1 cellular context compared by ENCODE assay signal in genomic region chr3:42729404-42730145, GRCh38.
TF ChIP-seq lines count a peak whose summit lies in the region.

No MANE protein-coding gene starts in this region.

TF ChIP-seq in HepG2, 621 proteins besides CTCF, POLR2A, EP300 and RAD21:
- no peak for TF ChIP-seq CENPT (CRISPR knock-in tag; IDR thresholded peaks at IDR 0.05; ENCODE audit: low read depth)
- no peak for TF ChIP-seq SUZ12 (IDR thresholded peaks at IDR 0.05; ENCODE audit: low read depth, low read length)
- TF ChIP-seq PRDM15 (CRISPR knock-in tag; IDR thresholded peaks at IDR 0.05): no peak
- no peak for TF ChIP-seq ZNF350 (CRISPR knock-in tag; IDR thresholded peaks at IDR 0.05; ENCODE audit: borderline replicate concordance, low read depth)
- no peak for TF ChIP-seq ERF (CRISPR knock-in tag; IDR thresholded peaks at IDR 0.05)
- TF ChIP-seq RFXAP (CRISPR knock-in tag; IDR thresholded peaks at IDR 0.05; ENCODE audit: borderline replicate concordance): no peak
- TF ChIP-seq XBP1 (CRISPR knock-in tag; IDR thresholded peaks at IDR 0.05): no peak
- TF ChIP-seq PTBP1 (IDR thresholded peaks at IDR 0.05; ENCODE audit: low read depth, low read length, poor library complexity, severe bottlenecking): no peak
- no peak for TF ChIP-seq ZNF563 (CRISPR knock-in tag; IDR thresholded peaks at IDR 0.05)
- TF ChIP-seq ZNF276 (CRISPR knock-in tag; IDR thresholded peaks at IDR 0.05; ENCODE audit: low read depth): no peak
- TF ChIP-seq ZNF235 (CRISPR knock-in tag; IDR thresholded peaks at IDR 0.05; ENCODE audit: borderline replicate concordance): no peak
- TF ChIP-seq ZNF879 (CRISPR knock-in tag; IDR thresholded peaks at IDR 0.05): no peak
